ENCODE assay signal across 29 cellular contexts in genomic region chr3:171064461-171064860, GRCh38. TPM values are rescaled to one million over a fixed set of nuclear protein-coding genes. Genes with fewer than 3 reads are reported as not detected.
"Had no signal": no experiment of that assay in that cellular context is flagged by ENCODE, and none has a peak within 500 bp of the region (broad histone marks: within the 10 kb centered on the region; RNA-seq: fewer than 3 reads in every experiment).

No MANE protein-coding gene starts in this region.

- H3K27me3 ChIP-seq: breast epithelium had no signal

- H3K9me3 ChIP-seq: breast epithelium had no signal

- H3K36me3 ChIP-seq: breast epithelium had no signal

- DNase-seq: activated CD4-positive, alpha-beta memory T cell treated with anti-CD3 and anti-CD28 coated beads for 36 hours; activated CD4-positive, alpha-beta T cell treated with anti-CD3 and anti-CD28 coated beads, Interleukin-2, amount 10 ng/mL, durations not matched to agents 7 days and 5 days; activated CD4-positive, CD25-positive, alpha-beta regulatory T cell; activated CD8-positive, alpha-beta memory T cell treated with anti-CD3 and anti-CD28 coated beads for 24 hours; activated gamma-delta T cell treated with Interleukin-2 at 50 U/mL for 16 hours; activated naive CD4-positive, alpha-beta T cell treated with anti-CD3 and anti-CD28 coated beads, Interleukin-2, amount 10 ng/mL, durations not matched to agents 7 days and 5 days; activated naive CD8-positive, alpha-beta T cell treated with anti-CD3 and anti-CD28 coated beads for 36 hours; activated T-cell treated with anti-CD3 and anti-CD28 coated beads, Interleukin-2, amount 50 U/mL, for 72 hours; caudate nucleus; Kasumi-1; MV-4-11; NCI-H1092 treated with DMSO at 0.1 percent for 48 hours; NCI-H1417 treated with DMSO at 0.1 percent for 48 hours; NCI-H1694; NCI-H2029 treated with DMSO at 0.1 percent for 48 hours; NCI-H510A treated with DMSO at 0.1 percent for 48 hours; NCI-H69; NK-92 treated with Interleukin-12 subunit alpha and Interleukin-12 subunit beta, amount 100 ng/mL, for 24 hours; PC-3; SIG-M5; T-cell; T-helper 2 cell; T1000 had no signal

- H3K4me3 ChIP-seq: breast epithelium, K562, SK-N-MC had no signal

- H3K4me1 ChIP-seq: breast epithelium had no signal

- H3K27ac ChIP-seq: breast epithelium, SK-N-MC, VCaP had no signal

- FAIRE-seq: K562, TTC549 had no signal

RNA-seq across cellular contexts. Expression of gene SLC2A2, which starts 37.9 kb away (rescaled TPM):
- total RNA-seq: activated CD4-positive, alpha-beta memory T cell treated with anti-CD3 and anti-CD28 coated beads for 36 hours; activated CD4-positive, alpha-beta T cell treated with anti-CD3 and anti-CD28 coated beads, Interleukin-2, amount 10 ng/mL, durations not matched to agents 7 days and 5 days; activated naive CD8-positive, alpha-beta T cell treated with anti-CD3 and anti-CD28 coated beads for 36 hours; activated T-cell treated with anti-CD3 and anti-CD28 coated beads, Interleukin-2, amount 50 U/mL, for 72 hours; activated T-helper 2 cell treated with anti-CD3 and anti-CD28 coated beads, Interferon-gamma antibody, Interleukin-2, Interleukin-4, amounts not matched to agents 10 μg/mL and 5 μg/mL and 100 μg/mL, durations not matched to agents 14 hours and 24 hours and 36 hours; breast epithelium; PC-3 had no signal
